In the genomic region with DNA sequence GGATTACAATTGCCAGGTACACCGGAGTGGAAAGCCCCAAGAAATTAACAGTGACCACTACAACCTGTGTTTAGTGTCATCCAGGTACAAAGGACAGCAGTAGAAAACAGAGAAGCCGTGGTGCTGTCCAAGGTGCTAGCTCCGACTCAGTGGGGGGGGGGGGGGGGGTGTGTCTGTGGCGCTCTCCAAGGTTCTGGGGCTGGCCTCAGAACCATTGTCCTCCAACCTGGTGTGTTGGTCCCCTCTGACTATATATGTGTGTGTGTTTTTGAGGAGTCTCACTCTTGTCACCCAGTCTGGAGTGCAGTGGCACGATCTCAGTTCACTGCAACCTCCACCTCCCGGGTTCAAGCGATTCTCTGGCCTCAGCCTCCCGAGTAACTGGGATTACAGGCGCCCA, we compare ENCODE assay signal across 9 cellular contexts. TPM values are rescaled to one million over a fixed set of nuclear protein-coding genes. Genes with fewer than 3 reads are reported as not detected.
DNase-seq lines count a peak whose midpoint lies in the region; ATAC-seq and TF ChIP-seq lines count a peak whose summit lies in the region.
"Had no signal": no experiment of that assay in that cellular context is flagged by ENCODE, and none has a peak within 500 bp of the region (broad histone marks: within the 10 kb centered on the region; RNA-seq: fewer than 3 reads in every experiment).

No MANE protein-coding gene starts in this region.

- peak; percentile 42 for DNase-seq in GM20000 (ENCODE audit: low spot score)
- no peak for DNase-seq in SK-N-SH
- peak; percentile 59 for DNase-seq in dermis blood vessel endothelial cell
- DNase-seq in renal cortical epithelial cell (ENCODE audit: low read depth), result peak; percentile 3
- DNase-seq in NCI-H2227 treated with DMSO at 0.1 percent for 48 hours (lab: John Stamatoyannopoulos, UW), result no peak
- DNase-seq in suprapubic skin (ENCODE audit: low spot score in 2 of 2), result no peak

- H3K27me3 ChIP-seq in SK-N-SH (ENCODE audit: insufficient read depth) (no peaks in the 10 kb centered on the region), suprapubic skin (no peaks in the 10 kb centered on the region)

- no peaks in the 10 kb centered on the region for H3F3A ChIP-seq in SK-N-SH (replicated peaks; ENCODE audit: insufficient read depth)

- TF ChIP-seq CTCF in GM20000 (IDR thresholded peaks at IDR 0.05; ENCODE audit: extremely low read depth, missing control alignments) (no peak), SK-N-SH (IDR thresholded peaks at IDR 0.05) (no peak), suprapubic skin (IDR thresholded peaks at IDR 0.05) (no peak)

- peaks cover 13% of the 10 kb centered on the region for H3K36me3 Mint-ChIP-seq in stimulated activated memory B cell treated with anti-CD40 and anti-IgM and Interleukin-4, amounts not matched to agents 10 μg/mL and 1 μg/mL and 100 μg/mL, for 72 hours
- H3K36me3 Mint-ChIP-seq: brain had no signal

- H3K9me2 ChIP-seq in SK-N-SH, result no peaks in the 10 kb centered on the region

- TF ChIP-seq POLR2A in suprapubic skin (IDR thresholded peaks at IDR 0.05), result no peak

- H3K9ac ChIP-seq in SK-N-SH, result no peak overlapping the region

- POLR2A ChIA-PET in SK-N-SH (lab: Yijun Ruan, JAX), result no interaction called here

- peaks cover 0 to 5% of the 10 kb centered on the region in 2 experiments; a peak in 2 of 4 replicates for H3K4me1 ChIP-seq in SK-N-SH (ENCODE audit: control insufficient read depth in 1 of 2, insufficient read depth in 2 of 2, low read depth in 1 of 2, low read length in 1 of 2)
- no peaks in the 10 kb centered on the region for H3K4me1 ChIP-seq in suprapubic skin

- no peaks in the 10 kb centered on the region for H3K27me3 Mint-ChIP-seq in stimulated activated memory B cell treated with anti-CD40 and anti-IgM and Interleukin-4, amounts not matched to agents 10 μg/mL and 1 μg/mL and 100 μg/mL, for 72 hours
- H3K27me3 Mint-ChIP-seq: brain had no signal

- H3K4me3 ChIP-seq in SK-N-SH (ENCODE audit: low read depth in 2 of 2, low read length in 1 of 2) (no peak overlapping the region), suprapubic skin (no peak overlapping the region)

- ATAC-seq in GM21390 (IDR thresholded peaks at IDR 0.05; ENCODE audit: unreplicated experiment), result no peak
- ATAC-seq in stimulated activated memory B cell treated with anti-CD40 and anti-IgM and Interleukin-4, amounts not matched to agents 10 μg/mL and 1 μg/mL and 100 μg/mL, for 72 hours, result no peak

- TF ChIP-seq EP300 in SK-N-SH (IDR thresholded peaks at IDR 0.05; ENCODE audit: borderline replicate concordance in 1 of 2, low read depth in 1 of 2, low read length in 1 of 2), result no peak
- TF ChIP-seq EP300 in suprapubic skin (IDR thresholded peaks at IDR 0.05), result no peak

- no peak overlapping the region for H3K4me3 Mint-ChIP-seq in stimulated activated memory B cell treated with anti-CD40 and anti-IgM and Interleukin-4, amounts not matched to agents 10 μg/mL and 1 μg/mL and 100 μg/mL, for 72 hours

- H3K27ac ChIP-seq in SK-N-SH (ENCODE audit: low read depth in 2 of 2, low read length in 1 of 2) (no peak overlapping the region), suprapubic skin (no peak overlapping the region)

- CTCF ChIA-PET in SK-N-SH (lab: Yijun Ruan, JAX), result no interaction called here

- H3K9me3 Mint-ChIP-seq in stimulated activated memory B cell treated with anti-CD40 and anti-IgM and Interleukin-4, amounts not matched to agents 10 μg/mL and 1 μg/mL and 100 μg/mL, for 72 hours, result no peaks in the 10 kb centered on the region
- H3K9me3 Mint-ChIP-seq: brain had no signal

- TF ChIP-seq RAD21 in SK-N-SH (IDR thresholded peaks at IDR 0.05; ENCODE audit: low read length), result no peak

- H4K20me1 ChIP-seq in SK-N-SH (ENCODE audit: insufficient read depth), result no peaks in the 10 kb centered on the region

- no peak overlapping the region for H2AFZ ChIP-seq in SK-N-SH (ENCODE audit: low read depth)

- no peaks in the 10 kb centered on the region for H3K79me2 ChIP-seq in SK-N-SH (ENCODE audit: insufficient read depth)

- H3K36me3 ChIP-seq in SK-N-SH (replicated peaks in 1 of 2; ENCODE audit: control insufficient read depth in 1 of 2, insufficient read depth in 2 of 2, low read length in 1 of 2) (peaks cover 0 to 5% of the 10 kb centered on the region in 2 experiments), suprapubic skin (peaks cover 5% of the 10 kb centered on the region)

- H3K4me2 ChIP-seq in SK-N-SH, result no peak overlapping the region

- H3K9me3 ChIP-seq in SK-N-SH (no peaks in the 10 kb centered on the region), suprapubic skin (no peaks in the 10 kb centered on the region)

- H3K4me1 Mint-ChIP-seq in stimulated activated memory B cell treated with anti-CD40 and anti-IgM and Interleukin-4, amounts not matched to agents 10 μg/mL and 1 μg/mL and 100 μg/mL, for 72 hours, result peaks cover 6% of the 10 kb centered on the region

- no peak overlapping the region for H3K27ac Mint-ChIP-seq in stimulated activated memory B cell treated with anti-CD40 and anti-IgM and Interleukin-4, amounts not matched to agents 10 μg/mL and 1 μg/mL and 100 μg/mL, for 72 hours
- H3K27ac Mint-ChIP-seq: brain had no signal

- 82% methylated on average over 7 of the region's 9 CpGs for WGBS in SK-N-SH (ENCODE audit: low lambda C conversion rate)
- 31% methylated on average over 8 of the region's 9 CpGs for WGBS in suprapubic skin

TF ChIP-seq in SK-N-SH, 30 proteins besides CTCF, POLR2A, EP300 and RAD21 (continues in another document):
- TF ChIP-seq, protein P1, sequence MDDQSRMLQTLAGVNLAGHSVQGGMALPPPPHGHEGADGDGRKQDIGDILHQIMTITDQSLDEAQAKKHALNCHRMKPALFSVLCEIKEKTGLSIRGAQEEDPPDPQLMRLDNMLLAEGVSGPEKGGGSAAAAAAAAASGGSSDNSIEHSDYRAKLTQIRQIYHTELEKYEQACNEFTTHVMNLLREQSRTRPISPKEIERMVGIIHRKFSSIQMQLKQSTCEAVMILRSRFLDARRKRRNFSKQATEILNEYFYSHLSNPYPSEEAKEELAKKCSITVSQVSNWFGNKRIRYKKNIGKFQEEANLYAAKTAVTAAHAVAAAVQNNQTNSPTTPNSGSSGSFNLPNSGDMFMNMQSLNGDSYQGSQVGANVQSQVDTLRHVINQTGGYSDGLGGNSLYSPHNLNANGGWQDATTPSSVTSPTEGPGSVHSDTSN (IDR thresholded peaks at IDR 0.05), result no peak
- TF ChIP-seq, protein P2, sequence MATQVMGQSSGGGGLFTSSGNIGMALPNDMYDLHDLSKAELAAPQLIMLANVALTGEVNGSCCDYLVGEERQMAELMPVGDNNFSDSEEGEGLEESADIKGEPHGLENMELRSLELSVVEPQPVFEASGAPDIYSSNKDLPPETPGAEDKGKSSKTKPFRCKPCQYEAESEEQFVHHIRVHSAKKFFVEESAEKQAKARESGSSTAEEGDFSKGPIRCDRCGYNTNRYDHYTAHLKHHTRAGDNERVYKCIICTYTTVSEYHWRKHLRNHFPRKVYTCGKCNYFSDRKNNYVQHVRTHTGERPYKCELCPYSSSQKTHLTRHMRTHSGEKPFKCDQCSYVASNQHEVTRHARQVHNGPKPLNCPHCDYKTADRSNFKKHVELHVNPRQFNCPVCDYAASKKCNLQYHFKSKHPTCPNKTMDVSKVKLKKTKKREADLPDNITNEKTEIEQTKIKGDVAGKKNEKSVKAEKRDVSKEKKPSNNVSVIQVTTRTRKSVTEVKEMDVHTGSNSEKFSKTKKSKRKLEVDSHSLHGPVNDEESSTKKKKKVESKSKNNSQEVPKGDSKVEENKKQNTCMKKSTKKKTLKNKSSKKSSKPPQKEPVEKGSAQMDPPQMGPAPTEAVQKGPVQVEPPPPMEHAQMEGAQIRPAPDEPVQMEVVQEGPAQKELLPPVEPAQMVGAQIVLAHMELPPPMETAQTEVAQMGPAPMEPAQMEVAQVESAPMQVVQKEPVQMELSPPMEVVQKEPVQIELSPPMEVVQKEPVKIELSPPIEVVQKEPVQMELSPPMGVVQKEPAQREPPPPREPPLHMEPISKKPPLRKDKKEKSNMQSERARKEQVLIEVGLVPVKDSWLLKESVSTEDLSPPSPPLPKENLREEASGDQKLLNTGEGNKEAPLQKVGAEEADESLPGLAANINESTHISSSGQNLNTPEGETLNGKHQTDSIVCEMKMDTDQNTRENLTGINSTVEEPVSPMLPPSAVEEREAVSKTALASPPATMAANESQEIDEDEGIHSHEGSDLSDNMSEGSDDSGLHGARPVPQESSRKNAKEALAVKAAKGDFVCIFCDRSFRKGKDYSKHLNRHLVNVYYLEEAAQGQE (IDR thresholded peaks at IDR 0.05; ENCODE audit: low read depth, low read length), result peak; percentile 99
- TF ChIP-seq SIN3A (IDR thresholded peaks at IDR 0.05; ENCODE audit: borderline replicate concordance, low read depth, low read length), result peak; percentile 58; the same call in 1 of the 2 replicates

RNA-seq across cellular contexts. Expression of a gene that starts 5.8 kb away (rescaled TPM):
- polyA plus RNA-seq in SK-N-SH (2012; rRNA removed), result 6.5 and 7.3 TPM in 2 replicates
- polyA plus RNA-seq in SK-N-SH (2012; cell fraction: cytosol; rRNA removed), result 6.8 and 7.7 TPM in 2 replicates
- 16.2 and 19.1 TPM in 2 replicates for polyA plus RNA-seq in SK-N-SH (2012; cell fraction: nucleus; rRNA removed)
- total RNA-seq in dermis blood vessel endothelial cell (5.1 and 5.6 TPM in 2 replicates), renal cortical epithelial cell (5.9 and 10.5 TPM in 2 replicates), suprapubic skin (1 to 10 TPM; 2.5 to 5.8 (median 4.8) TPM)

RNA-seq across cellular contexts. Expression of a gene that starts 21.3 kb away (rescaled TPM):
- 1.4 and 2.3 TPM in 2 replicates for polyA plus RNA-seq in SK-N-SH (2012; rRNA removed)
- polyA plus RNA-seq in SK-N-SH (2012; cell fraction: cytosol; rRNA removed), result 1.1 and 1.6 TPM in 2 replicates
- 9.9 and 12.9 TPM in 2 replicates for polyA plus RNA-seq in SK-N-SH (2012; cell fraction: nucleus; rRNA removed)
- 1.2 and 1.5 TPM in 2 replicates for total RNA-seq in dermis blood vessel endothelial cell
- total RNA-seq in renal cortical epithelial cell, result 2.1 and 8.9 TPM in 2 replicates
- 10 to 100 TPM in 1 of 4 donors, 1 to 10 TPM in 2, under 1 TPM in 1; 0.87 to 10.4 (median 5.3) TPM for total RNA-seq in suprapubic skin

RNA-seq across cellular contexts. Expression of a gene that starts 26.0 kb away (rescaled TPM):
- not detected in 2 replicates for polyA plus RNA-seq in SK-N-SH (2012; rRNA removed)
- polyA plus RNA-seq in SK-N-SH (2012; cell fraction: cytosol; rRNA removed), result not detected in 2 replicates
- not detected in 2 replicates for polyA plus RNA-seq in SK-N-SH (2012; cell fraction: nucleus; rRNA removed)
- total RNA-seq in dermis blood vessel endothelial cell (not detected in 2 replicates), renal cortical epithelial cell (not detected in 2 replicates), suprapubic skin (not detected)

RNA-seq across cellular contexts. Expression of a gene that starts 58.4 kb away (rescaled TPM):
- polyA plus RNA-seq in SK-N-SH (2012; rRNA removed), result 0.08 and 0.18 TPM in 2 replicates
- polyA plus RNA-seq in SK-N-SH (2012; cell fraction: cytosol; rRNA removed), result 0.10 and 0.12 TPM in 2 replicates
- 0.04 and 0.14 TPM in 2 replicates for polyA plus RNA-seq in SK-N-SH (2012; cell fraction: nucleus; rRNA removed)
- not detected in 2 replicates for total RNA-seq in dermis blood vessel endothelial cell
- not detected in 2 replicates for total RNA-seq in renal cortical epithelial cell
- total RNA-seq in suprapubic skin, result not detected

Comparison
In these comparisons a context has a peak if more than half of its experiments do, and no peak if none do; other contexts are left out.
1. DNase-seq: peak in GM20000 (single experiment), dermis blood vessel endothelial cell (single experiment) and renal cortical epithelial cell (single experiment); none in SK-N-SH (single experiment), NCI-H2227 treated with DMSO at 0.1 percent for 48 hours (single experiment) and suprapubic skin (0 of 2).